22 cellular contexts compared by ENCODE assay signal in the genomic region with DNA sequence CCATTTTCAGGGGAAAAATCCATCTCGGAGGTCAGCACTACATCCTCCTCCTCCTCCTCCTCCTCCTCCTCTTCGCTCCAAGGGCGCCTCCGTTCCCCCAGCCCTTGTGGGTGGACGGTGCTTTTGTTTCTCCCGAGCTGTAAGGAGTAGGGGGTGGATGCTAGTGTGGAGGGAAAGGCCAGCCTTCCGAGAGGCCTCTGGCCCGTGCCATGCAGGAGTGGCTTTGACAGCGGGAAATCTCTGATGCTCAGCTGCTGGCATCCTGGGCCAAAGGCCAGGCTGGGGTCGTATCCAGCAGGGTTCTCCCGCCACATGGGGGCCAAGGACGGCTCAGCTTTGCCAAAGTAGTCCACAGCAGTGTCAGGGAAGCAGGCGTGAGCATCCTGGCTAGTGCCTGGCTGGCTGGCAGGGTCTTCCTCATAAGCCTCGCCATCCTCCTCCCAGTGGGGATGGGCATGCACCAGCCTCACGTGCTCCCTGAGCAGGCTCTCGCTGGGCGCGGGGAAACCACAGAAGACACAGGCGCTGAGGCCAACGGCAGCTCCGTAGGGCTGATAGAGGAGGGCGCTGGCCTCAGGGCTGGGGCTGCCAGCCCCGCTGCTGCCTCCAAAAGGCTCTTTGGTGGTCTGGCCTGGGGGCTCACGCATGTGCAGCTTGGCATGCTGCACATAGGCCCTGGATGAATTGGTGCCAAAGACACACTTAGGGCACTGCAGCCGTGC. TPM values are rescaled to one million over a fixed set of nuclear protein-coding genes. Genes with fewer than 3 reads are reported as not detected.
A peak's percentile ranks its signal among the peaks of the same experiment; 100 is the strongest.
DNase-seq lines count a peak whose midpoint lies in the region; ATAC-seq and TF ChIP-seq lines count a peak whose summit lies in the region.
"Had no signal": no experiment of that assay in that cellular context is flagged by ENCODE, and none has a peak within 500 bp of the region (broad histone marks: within the 10 kb centered on the region; RNA-seq: fewer than 3 reads in every experiment).

No MANE protein-coding gene starts in this region.

- no peak for ATAC-seq in GM18867 (IDR thresholded peaks at IDR 0.05; ENCODE audit: unreplicated experiment)
- ATAC-seq: GM23338, PC-3 had no signal

- H3K9me3 Mint-ChIP-seq in neural progenitor cell = no peaks in the 10 kb centered on the region
- H3K9me3 Mint-ChIP-seq: GM23338, T-cell had no signal

- peak overlapping the region; percentile 3; the same call in 1 of the 2 replicates for H3K9ac ChIP-seq in BLaER1
- peak overlapping the region; percentile 37 for H3K9ac ChIP-seq in neural progenitor cell
- H3K9ac ChIP-seq: KMS-11, SK-N-SH had no signal

- peak; percentile 37 for DNase-seq in OCI-M1 (lab: John Stamatoyannopoulos, UW)
- DNase-seq in neural progenitor cell (ENCODE audit: low spot score) = no peak
- no peak for DNase-seq in ecto neural progenitor cell (ENCODE audit: low spot score)
- DNase-seq in SW 1271 (lab: John Stamatoyannopoulos, UW) = no peak
- no peak for DNase-seq in amygdala (lab: John Stamatoyannopoulos, UW)
- DNase-seq: DMS79, IMR-90, NCI-H1092, NCI-H1436 treated with DMSO at 0.1 percent for 48 hours, NCI-H1930, NCI-H510A, PC-3, SHP77 treated with DMSO at 0.1 percent for 48 hours, SK-N-SH, T-cell had no signal

- peaks cover 9% of the 10 kb centered on the region for H3K27me3 Mint-ChIP-seq in neural progenitor cell (ENCODE audit: insufficient read depth, low read depth)
- H3K27me3 Mint-ChIP-seq: T-cell had no signal

- H3K4me3 ChIP-seq in BLaER1 (no peak overlapping the region), HEK293 (ENCODE audit: low read depth, low read length) (no peak overlapping the region), neural progenitor cell (no peak overlapping the region)
- H3K4me3 ChIP-seq: GM23338, HAP-1 had no signal

- H4K20me1 ChIP-seq in BLaER1 (no peaks in the 10 kb centered on the region), neural progenitor cell (ENCODE audit: low read depth) (no peaks in the 10 kb centered on the region)

- H3K79me2 ChIP-seq in neural progenitor cell (ENCODE audit: low read depth) = no peaks in the 10 kb centered on the region

- H3K36me3 Mint-ChIP-seq in neural progenitor cell = no peaks in the 10 kb centered on the region
- H3K36me3 Mint-ChIP-seq: T-cell had no signal

- no peaks in the 10 kb centered on the region for H3K9me3 ChIP-seq in BLaER1
- H3K9me3 ChIP-seq in HEK293 (ENCODE audit: control insufficient read depth, insufficient read depth, low read depth, low read length) = no peaks in the 10 kb centered on the region
- no peaks in the 10 kb centered on the region for H3K9me3 ChIP-seq in neural progenitor cell (ENCODE audit: low read depth)
- H3K9me3 ChIP-seq: HAP-1, SK-N-SH had no signal

- H3K27ac ChIP-seq in BLaER1 (peak overlapping the region; percentile 72), HEK293 (ENCODE audit: extremely low read depth, low read depth, low read length) (no peak overlapping the region), neural progenitor cell (no peak overlapping the region)
- H3K27ac ChIP-seq: KMS-11 had no signal

- H3K27ac Mint-ChIP-seq in neural progenitor cell = no peak overlapping the region
- H3K27ac Mint-ChIP-seq: GM23338, T-cell had no signal

- no peaks in the 10 kb centered on the region for H3K27me3 ChIP-seq in BLaER1
- H3K27me3 ChIP-seq in neural progenitor cell = no peaks in the 10 kb centered on the region

- H3K4me3 Mint-ChIP-seq in neural progenitor cell = no peak overlapping the region
- H3K4me3 Mint-ChIP-seq: GM23338, T-cell had no signal

- no peak overlapping the region for H2AFZ ChIP-seq in neural progenitor cell (replicated peaks)
- H2AFZ ChIP-seq: GM23338 had no signal

- POLR2A ChIA-PET in HEK293 (lab: Yijun Ruan, JAX) = no interaction called here

- peaks cover 72% of the 10 kb centered on the region for H3K4me1 ChIP-seq in BLaER1
- H3K4me1 ChIP-seq in HEK293 (ENCODE audit: control insufficient read depth, insufficient read depth, low read length) = no peaks in the 10 kb centered on the region
- H3K4me1 ChIP-seq in neural progenitor cell = no peaks in the 10 kb centered on the region
- H3K4me1 ChIP-seq: HAP-1 had no signal

- TF ChIP-seq CTCF in HEK293 (tag by site-specific recombination; IDR thresholded peaks at IDR 0.05) (no peak), neural progenitor cell (IDR thresholded peaks at IDR 0.05) (no peak)

- H3K4me2 ChIP-seq in BLaER1 = peak overlapping the region; percentile 78
- H3K4me2 ChIP-seq in neural progenitor cell = no peak overlapping the region
- H3K4me2 ChIP-seq: GM23338, KMS-11, SK-N-SH had no signal

- H3K36me3 ChIP-seq in BLaER1 = 0 out of 2 replicates have a peak, but pooled peaks cover 5% of the 10 kb centered on the region
- H3K36me3 ChIP-seq in HEK293 (ENCODE audit: control insufficient read depth in 2 of 2, insufficient read depth in 1 of 2, low read length in 2 of 2) = no peaks in the 10 kb centered on the region
- H3K36me3 ChIP-seq in neural progenitor cell = no peaks in the 10 kb centered on the region
- H3K36me3 ChIP-seq: HAP-1 had no signal

- H3F3A ChIP-seq in neural progenitor cell (ENCODE audit: low read depth) = no peaks in the 10 kb centered on the region

- H3K4me1 Mint-ChIP-seq in neural progenitor cell = no peaks in the 10 kb centered on the region
- H3K4me1 Mint-ChIP-seq: GM23338, T-cell had no signal

- CTCF ChIA-PET in HEK293 (lab: Yijun Ruan, JAX) = no interaction called here

TF ChIP-seq in HEK293, 187 proteins besides CTCF, POLR2A, EP300 and RAD21:
- TF ChIP-seq EGR2 (tag by site-specific recombination; IDR thresholded peaks at IDR 0.05; ENCODE audit: low read depth) (peak; percentile 38; the same call in 1 of the 2 replicates), ZNF521 (tag by site-specific recombination; IDR thresholded peaks at IDR 0.05) (no peak)
- TF ChIP-seq, protein P1, sequence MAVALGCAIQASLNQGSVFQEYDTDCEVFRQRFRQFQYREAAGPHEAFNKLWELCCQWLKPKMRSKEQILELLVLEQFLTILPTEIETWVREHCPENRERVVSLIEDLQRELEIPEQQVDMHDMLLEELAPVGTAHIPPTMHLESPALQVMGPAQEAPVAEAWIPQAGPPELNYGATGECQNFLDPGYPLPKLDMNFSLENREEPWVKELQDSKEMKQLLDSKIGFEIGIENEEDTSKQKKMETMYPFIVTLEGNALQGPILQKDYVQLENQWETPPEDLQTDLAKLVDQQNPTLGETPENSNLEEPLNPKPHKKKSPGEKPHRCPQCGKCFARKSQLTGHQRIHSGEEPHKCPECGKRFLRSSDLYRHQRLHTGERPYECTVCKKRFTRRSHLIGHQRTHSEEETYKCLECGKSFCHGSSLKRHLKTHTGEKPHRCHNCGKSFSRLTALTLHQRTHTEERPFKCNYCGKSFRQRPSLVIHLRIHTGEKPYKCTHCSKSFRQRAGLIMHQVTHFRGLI (tag by site-specific recombination; IDR thresholded peaks at IDR 0.05) = peak; percentile 60; the same call in 1 of the 2 replicates
- TF ChIP-seq, protein P2, sequence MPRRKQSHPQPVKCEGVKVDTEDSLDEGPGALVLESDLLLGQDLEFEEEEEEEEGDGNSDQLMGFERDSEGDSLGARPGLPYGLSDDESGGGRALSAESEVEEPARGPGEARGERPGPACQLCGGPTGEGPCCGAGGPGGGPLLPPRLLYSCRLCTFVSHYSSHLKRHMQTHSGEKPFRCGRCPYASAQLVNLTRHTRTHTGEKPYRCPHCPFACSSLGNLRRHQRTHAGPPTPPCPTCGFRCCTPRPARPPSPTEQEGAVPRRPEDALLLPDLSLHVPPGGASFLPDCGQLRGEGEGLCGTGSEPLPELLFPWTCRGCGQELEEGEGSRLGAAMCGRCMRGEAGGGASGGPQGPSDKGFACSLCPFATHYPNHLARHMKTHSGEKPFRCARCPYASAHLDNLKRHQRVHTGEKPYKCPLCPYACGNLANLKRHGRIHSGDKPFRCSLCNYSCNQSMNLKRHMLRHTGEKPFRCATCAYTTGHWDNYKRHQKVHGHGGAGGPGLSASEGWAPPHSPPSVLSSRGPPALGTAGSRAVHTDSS (tag by site-specific recombination; IDR thresholded peaks at IDR 0.05) = 0 out of 2 replicates have a peak, but pooled peaks have one; percentile 49

RNA-seq across cellular contexts. Expression of a gene that starts 10.5 kb away (rescaled TPM):
- total RNA-seq in neural progenitor cell (ENCODE audit: low replicate concordance) = 9.1 and 30.3 TPM in 2 replicates

RNA-seq across cellular contexts. Expression of a gene that starts 20.5 kb away (rescaled TPM):
- total RNA-seq in neural progenitor cell (ENCODE audit: low replicate concordance) = 131 and 210 TPM in 2 replicates

RNA-seq across cellular contexts. Expression of a gene that starts 25.1 kb away (rescaled TPM):
- total RNA-seq in neural progenitor cell (ENCODE audit: low replicate concordance) = not detected in 2 replicates
- total RNA-seq: IMR-90, PC-3 had no signal

RNA-seq across cellular contexts. Expression of a gene that starts 40.1 kb away (rescaled TPM):
- total RNA-seq in neural progenitor cell (ENCODE audit: low replicate concordance) = not detected in 2 replicates
- total RNA-seq: GM23338, IMR-90, PC-3, RPMI7951 had no signal

RNA-seq across cellular contexts. Expression of a gene that starts 59.7 kb away (rescaled TPM):
- total RNA-seq in neural progenitor cell (ENCODE audit: low replicate concordance) = 20.1 and 23.7 TPM in 2 replicates
